Comparison of ENCODE assay signal across 18 cellular contexts in genomic region chr2:33077316-33077715, GRCh38.
DNase-seq lines count a peak whose midpoint lies in the region; ATAC-seq and TF ChIP-seq lines count a peak whose summit lies in the region.
"Had no signal": no experiment of that assay in that cellular context is flagged by ENCODE, and none has a peak within 500 bp of the region (broad histone marks: within the 10 kb centered on the region; RNA-seq: fewer than 3 reads in every experiment).

No MANE protein-coding gene starts in this region.

- H3K36me3 Mint-ChIP-seq in Calu3 (ENCODE audit: insufficient read depth, unreplicated experiment) (no peaks in the 10 kb centered on the region), nephron progenitor cell (ENCODE audit: low read depth) (peaks cover 47% of the 10 kb centered on the region)

- intact Hi-C loops in Calu3 (cut with micrococcal nuclease; ENCODE audit: unreplicated experiment): no loop called here

- TF ChIP-seq CTCF in Calu3 (IDR thresholded peaks at IDR 0.05; ENCODE audit: unreplicated experiment): no peak
- TF ChIP-seq CTCF in VCaP (conservative IDR thresholded peaks at IDR 0.05): no peak
- no peak for TF ChIP-seq CTCF in nephron progenitor cell (IDR thresholded peaks at IDR 0.05)

- H3K9me3 Mint-ChIP-seq in Calu3 (ENCODE audit: low read depth, unreplicated experiment) (no peaks in the 10 kb centered on the region), nephron progenitor cell (peaks cover 20% of the 10 kb centered on the region)
- H3K9me3 Mint-ChIP-seq: CD4-positive, alpha-beta T cell; H9 had no signal

- H3K27me3 Mint-ChIP-seq in Calu3 (ENCODE audit: unreplicated experiment) (no peaks in the 10 kb centered on the region), nephron progenitor cell (ENCODE audit: low read depth, poor library complexity) (peaks cover 4% of the 10 kb centered on the region)

- no TSS peak for BruUV-seq in Calu3 (replicated peaks; lab: Mats Ljungman, UMichigan)

- no peak overlapping the region for H3K4me3 Mint-ChIP-seq in Calu3 (ENCODE audit: low read depth, unreplicated experiment)
- no peak overlapping the region for H3K4me3 Mint-ChIP-seq in nephron progenitor cell
- H3K4me3 Mint-ChIP-seq: CD4-positive, alpha-beta T cell; H9 had no signal

- ATAC-seq in HG03354 (IDR thresholded peaks at IDR 0.05; ENCODE audit: poor library complexity, severe bottlenecking, unreplicated experiment): no peak
- no peak for ATAC-seq in HG03442 (IDR thresholded peaks at IDR 0.05; ENCODE audit: unreplicated experiment)
- no peak for ATAC-seq in GM18868 (IDR thresholded peaks at IDR 0.05; ENCODE audit: unreplicated experiment)
- ATAC-seq: K562 had no signal

- H3K4me1 Mint-ChIP-seq in Calu3 (ENCODE audit: low read depth, unreplicated experiment) (peaks cover 28% of the 10 kb centered on the region), nephron progenitor cell (peaks cover 49% of the 10 kb centered on the region)

- peak overlapping the region; percentile 74 for H3K27ac ChIP-seq in VCaP
- H3K27ac ChIP-seq: C4-2B had no signal

- H3K27ac Mint-ChIP-seq in Calu3 (ENCODE audit: unreplicated experiment) (peak overlapping the region; percentile 34), nephron progenitor cell (peak overlapping the region; percentile 95)
- H3K27ac Mint-ChIP-seq: CD4-positive, alpha-beta T cell had no signal

- DNase-seq in Calu3 (no peak), NCI-H69 (lab: John Stamatoyannopoulos, UW) (peak; percentile 9), nephron progenitor cell (no peak), SW 1271 (lab: John Stamatoyannopoulos, UW) (no peak)
- DNase-seq: ACHN; Caco-2; CD4-positive, alpha-beta T cell; DMS153; DMS79; GF-D8; H9; IMR-90 had no signal

- CTCF ChIA-PET in Calu3 (lab: Charles Lee): no interaction called here
